8 cellular contexts compared by ENCODE assay signal in genomic region chr20:59006167-59006863, GRCh38. TPM values are rescaled to one million over a fixed set of nuclear protein-coding genes. Genes with fewer than 3 reads are reported as not detected.
DNase-seq lines count a peak whose midpoint lies in the region; ATAC-seq, FAIRE-seq and TF ChIP-seq lines count a peak whose summit lies in the region.

No MANE protein-coding gene starts in this region.

- no peaks in the 10 kb centered on the region for H3K9me3 ChIP-seq in mononuclear cell (ENCODE audit: low read depth, low read length)

- H3K27me3 ChIP-seq in dorsolateral prefrontal cortex (no peaks in the 10 kb centered on the region), mononuclear cell (ENCODE audit: insufficient read depth, low read length) (no peaks in the 10 kb centered on the region)

- peak overlapping the region; percentile 98 to 100 (median 99) for H3K27ac Mint-ChIP-seq in CD14-positive monocyte

- intact Hi-C loops in CD14-positive monocyte (cut with micrococcal nuclease) (loop anchor here (5.0 to 10.0 kb wide), 3 partner anchors 99 to 122 kb away; no protein-coding TSS in a partner anchor), dorsolateral prefrontal cortex (cut with DNase I) (no loop called here)

- TF ChIP-seq POLR2A in GM12892 (IDR thresholded peaks at IDR 0.05; ENCODE audit: low read depth, low read length): no peak

- H3K4me3 ChIP-seq in dorsolateral prefrontal cortex (peak overlapping the region; percentile 29 to 79 (median 68)), mononuclear cell (ENCODE audit: low read length) (peak overlapping the region; percentile 58)

- peaks cover 0 to 1% (median 0%) of the 10 kb centered on the region in 7 donors for H3K9me3 Mint-ChIP-seq in CD14-positive monocyte

- H3K27me3 Mint-ChIP-seq in CD14-positive monocyte (ENCODE audit: low read depth in 3 of 3): peaks cover 0 to 3% (median under 1%) of the 10 kb centered on the region in 3 donors

- TF ChIP-seq CTCF in CD14-positive monocyte (IDR thresholded peaks at IDR 0.05) (no peak), dorsolateral prefrontal cortex (IDR thresholded peaks at IDR 0.05 in 54 of 56, conservative IDR thresholded peaks at IDR 0.05 in 2 of 56; ENCODE audit: low read depth in 1 of 56, partially characterized antibody in 56 of 56) (no peak)

- H3K27ac ChIP-seq in dorsolateral prefrontal cortex: peak overlapping the region in 54 of 59 donors; percentile 6 to 92 (median 80)

- H3K4me1 ChIP-seq in mononuclear cell (ENCODE audit: insufficient read depth, low read length): peaks cover 66% of the 10 kb centered on the region

- peaks cover 28 to 35% of the 10 kb centered on the region in 2 donors for H3K36me3 Mint-ChIP-seq in CD14-positive monocyte

- no peak for ATAC-seq in HG03571 (IDR thresholded peaks at IDR 0.05; ENCODE audit: unreplicated experiment)

- DNase-seq in CD14-positive monocyte (ENCODE audit: low spot score) (no peak), LoVo (ENCODE audit: low spot score) (peak; percentile 24), dorsolateral prefrontal cortex (peak in 4 of 10 donors; percentile 17 to 32 (median 26)), GM12892 (ENCODE audit: insufficient read length) (no peak), SKM-1 treated with dmso at 0.1 percent for 144 hours (lab: John Stamatoyannopoulos, UW; ENCODE audit: unreplicated experiment) (no peak), NCI-H524 (lab: John Stamatoyannopoulos, UW) (no peak)

- H3K4me3 Mint-ChIP-seq in CD14-positive monocyte: peak overlapping the region; percentile 92 to 96

- no peak for FAIRE-seq in GM12892 (lab: Jason Lieb, UNC)

- peaks cover 59% of the 10 kb centered on the region for H3K4me1 Mint-ChIP-seq in CD14-positive monocyte

RNA-seq across cellular contexts. Expression of gene CTSZ, which starts 0.7 kb away (rescaled TPM):
- polyA plus RNA-seq in CD14-positive monocyte: 10 to 100 TPM; 62.6 to 86.4 TPM
- 10 to 100 TPM; 33.6 to 99.6 (median 49.4) TPM for total RNA-seq in dorsolateral prefrontal cortex
- total RNA-seq in mononuclear cell: 184 TPM
- polyA plus RNA-seq in GM12892 (2012; ENCODE audit: missing spikeins): 109 TPM

RNA-seq across cellular contexts. Expression of gene TUBB1, which starts 12.9 kb away (rescaled TPM):
- polyA plus RNA-seq in CD14-positive monocyte: 1 to 10 TPM; 2.4 to 3.1 TPM
- total RNA-seq in dorsolateral prefrontal cortex (under 1 TPM in 56 of 120 experiments, not detected in 64; 0.07 to 0.78 (median 0.24) TPM), mononuclear cell (188 TPM)
- 0.66 TPM for polyA plus RNA-seq in GM12892 (2012; ENCODE audit: missing spikeins)

RNA-seq across cellular contexts. Expression of gene NELFCD, which starts 25.3 kb away (rescaled TPM):
- 10 to 100 TPM; 49.0 to 50.1 TPM for polyA plus RNA-seq in CD14-positive monocyte
- total RNA-seq in dorsolateral prefrontal cortex (10 to 100 TPM; 46.8 to 90.1 (median 64.8) TPM), mononuclear cell (37.2 TPM)
- 51.1 TPM for polyA plus RNA-seq in GM12892 (2012; ENCODE audit: missing spikeins)

RNA-seq across cellular contexts. Expression of gene ATP5F1E, which starts 25.8 kb away (rescaled TPM):
- 100 to 1,000 TPM; 102 to 105 TPM for polyA plus RNA-seq in CD14-positive monocyte
- total RNA-seq in dorsolateral prefrontal cortex (10 to 100 TPM; 31.5 to 78.6 (median 49.1) TPM), mononuclear cell (35.7 TPM)
- polyA plus RNA-seq in GM12892 (2012; ENCODE audit: missing spikeins): 81.7 TPM

RNA-seq across cellular contexts. Expression of gene PRELID3B, which starts 36.3 kb away (rescaled TPM):
- 10 to 100 TPM; 16.9 to 21.0 TPM for polyA plus RNA-seq in CD14-positive monocyte
- total RNA-seq in dorsolateral prefrontal cortex (10 to 100 TPM; 15.9 to 41.2 (median 26.9) TPM), mononuclear cell (72.8 TPM)
- polyA plus RNA-seq in GM12892 (2012; ENCODE audit: missing spikeins): 83.4 TPM

Comparison
In these comparisons a context has a peak if more than half of its experiments do, and no peak if none do; other contexts are left out.
1. RNA of gene TUBB1, which starts 12.9 kb away (total RNA-seq): 188 TPM in mononuclear cell (single experiment); 0.07 to 0.78 TPM in dorsolateral prefrontal cortex; every median in the first group is over 100 times any median in the second.
2. intact Hi-C loops: an anchor here in CD14-positive monocyte (5.0 to 10.0 kb wide); none called in dorsolateral prefrontal cortex.